In genomic region chr20:60543598-60543997, GRCh38 we compare ENCODE assay signal across 33 cellular contexts.
"Had no signal": no experiment of that assay in that cellular context is flagged by ENCODE, and none has a peak within 500 bp of the region (broad histone marks: within the 10 kb centered on the region; RNA-seq: fewer than 3 reads in every experiment).

No MANE protein-coding gene starts in this region.

- ATAC-seq: activated naive CD4-positive, alpha-beta T cell treated with anti-CD3 and anti-CD28 coated beads, Interleukin-2, amount 50 U/mL, for 72 hours; activated naive CD8-positive, alpha-beta T cell treated with anti-CD3 and anti-CD28 coated beads, Interleukin-2, amount 50 U/mL, for 24 hours; activated T-cell treated with anti-CD3 and anti-CD28 coated beads, Interleukin-2, amount 50 U/mL, for 4 hours; activated T-cell treated with anti-CD3 and anti-CD28 coated beads, Interleukin-2, amount 50 U/mL, for 72 hours; activated T-helper 17 cell treated with anti-CD3 and anti-CD28 coated beads, Interleukin-2, amount 50 U/mL, for 72 hours; body of pancreas had no signal

- H3K9me3 ChIP-seq: adrenal gland, ascending aorta, body of pancreas had no signal

- H3K27ac ChIP-seq: adrenal gland, ascending aorta, body of pancreas, brain microvascular endothelial cell, breast epithelium, cardiac muscle cell had no signal

- H3K36me3 ChIP-seq: adrenal gland, ascending aorta, brain microvascular endothelial cell, breast epithelium, cardiac muscle cell had no signal

- H3K4me1 ChIP-seq: adrenal gland, ascending aorta, body of pancreas, breast epithelium had no signal

- FAIRE-seq: astrocyte, bronchial epithelial cell had no signal

- DNase-seq: activated effector memory CD4-positive, alpha-beta T cell treated with anti-CD3 and anti-CD28 coated beads, Interleukin-2, amount 50 U/mL, for 16 hours; activated effector memory CD4-positive, alpha-beta T cell treated with Interleukin-2 at 50 U/mL for 16 hours; activated gamma-delta T cell; activated gamma-delta T cell treated with Interleukin-2 at 50 U/mL for 16 hours; activated naive CD4-positive, alpha-beta T cell; activated naive CD4-positive, alpha-beta T cell treated with anti-CD3 and anti-CD28 coated beads for 36 hours; activated naive CD4-positive, alpha-beta T cell treated with anti-CD3 and anti-CD28 coated beads, Interleukin-2, amount 10 ng/mL, durations not matched to agents 7 days and 5 days; activated naive CD4-positive, alpha-beta T cell treated with anti-CD3 and anti-CD28 coated beads, Interleukin-2, amount 50 U/mL, for 16 hours; activated naive CD4-positive, alpha-beta T cell treated with Interleukin-2 at 50 U/mL for 16 hours; activated naive CD8-positive, alpha-beta T cell treated with anti-CD3 and anti-CD28 coated beads for 36 hours; activated naive CD8-positive, alpha-beta T cell treated with anti-CD3 and anti-CD28 coated beads, Interleukin-2, amount 10 ng/mL, durations not matched to agents 7 days and 5 days; activated naive CD8-positive, alpha-beta T cell treated with anti-CD3 and anti-CD28 coated beads, Interleukin-2, amount 50 U/mL, for 24 hours; activated T-cell treated with anti-CD3 and anti-CD28 coated beads, Interleukin-2, amount 50 U/mL, for 24 hours; activated T-cell treated with anti-CD3 and anti-CD28 coated beads, Interleukin-2, amount 50 U/mL, for 4 hours; activated T-cell treated with anti-CD3 and anti-CD28 coated beads, Interleukin-2, amount 50 U/mL, for 48 hours; activated T-cell treated with anti-CD3 and anti-CD28 coated beads, Interleukin-2, amount 50 U/mL, for 72 hours; adrenal gland; amniotic stem cell; amygdala; anterior cingulate cortex; aorta; body of pancreas; brain microvascular endothelial cell; caudate nucleus; central memory CD4-positive, alpha-beta T cell; cerebellar nuclear complex had no signal

- H3K4me3 ChIP-seq: adrenal gland, ascending aorta, body of pancreas, breast epithelium, cardiac muscle cell had no signal

- H3K27me3 ChIP-seq: adrenal gland, ascending aorta, body of pancreas, brain microvascular endothelial cell, breast epithelium, cardiac muscle cell had no signal
